ENCODE assay signal across 23 cellular contexts in the genomic region with DNA sequence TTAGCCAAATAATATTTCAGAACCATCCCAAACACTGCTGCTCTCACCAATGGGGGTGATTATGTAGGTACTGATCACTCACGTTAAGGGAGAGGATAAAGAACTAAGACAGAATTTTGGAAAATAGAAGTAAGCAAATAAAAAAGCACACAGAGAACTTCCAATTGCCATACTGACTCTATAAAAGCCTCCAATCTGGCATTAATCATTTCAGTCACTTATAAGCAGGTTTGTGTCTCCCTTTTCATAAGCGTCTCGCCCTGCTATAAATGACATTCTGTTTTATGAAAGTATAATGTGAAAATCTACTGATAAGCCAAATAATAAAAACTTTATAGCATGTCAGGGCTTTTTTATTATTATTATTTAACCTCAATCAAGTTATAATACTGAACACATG.
"Had no signal": no experiment of that assay in that cellular context is flagged by ENCODE, and none has a peak within 500 bp of the region (broad histone marks: within the 10 kb centered on the region; RNA-seq: fewer than 3 reads in every experiment).

No MANE protein-coding gene starts in this region.

- H3K27me3 ChIP-seq: colonic mucosa, dorsolateral prefrontal cortex, esophagus muscularis mucosa, esophagus squamous epithelium, foreskin keratinocyte, gastrocnemius medialis, gastroesophageal sphincter, heart left ventricle, heart right ventricle had no signal

- H3K4me3 ChIP-seq: colonic mucosa, coronary artery, dorsolateral prefrontal cortex, esophagus muscularis mucosa, esophagus squamous epithelium, gastrocnemius medialis, gastroesophageal sphincter, heart left ventricle, heart right ventricle had no signal

- H3K36me3 ChIP-seq: colonic mucosa, esophagus muscularis mucosa, esophagus squamous epithelium, gastrocnemius medialis, gastroesophageal sphincter, heart left ventricle, heart right ventricle had no signal

- H3K27ac ChIP-seq: colonic mucosa, coronary artery, dorsolateral prefrontal cortex, epithelial cell of prostate, esophagus muscularis mucosa, esophagus squamous epithelium, foreskin keratinocyte, gastrocnemius medialis, gastroesophageal sphincter, heart left ventricle, heart right ventricle had no signal

- DNase-seq: colonic mucosa; cortex of kidney; dermis blood vessel endothelial cell; dorsolateral prefrontal cortex; effector CD4-positive, alpha-beta T cell; effector CD8-positive, alpha-beta T cell; effector memory CD4-positive, alpha-beta T cell; effector memory CD8-positive, alpha-beta T cell; endodermal cell; erythroblast; esophagus squamous epithelium; foreskin fibroblast; foreskin keratinocyte; foreskin melanocyte; gastrocnemius medialis; glutamatergic neuron; head of caudate nucleus; heart left ventricle; heart right ventricle had no signal

- H3K9me3 ChIP-seq: colonic mucosa, esophagus muscularis mucosa, esophagus squamous epithelium, gastrocnemius medialis, gastroesophageal sphincter, heart left ventricle, heart right ventricle had no signal

- H3K4me1 ChIP-seq: colonic mucosa, esophagus squamous epithelium, foreskin keratinocyte, gastrocnemius medialis, gastroesophageal sphincter, heart left ventricle, heart right ventricle had no signal
